Comparison of ENCODE assay signal across 3 cellular contexts in genomic region chr7:48150086-48150485, GRCh38.
"Had no signal": no experiment of that assay in that cellular context is flagged by ENCODE, and none has a peak within 500 bp of the region (broad histone marks: within the 10 kb centered on the region; RNA-seq: fewer than 3 reads in every experiment).

No MANE protein-coding gene starts in this region.

- DNase-seq: GDM1, GF-D8 had no signal

- H3K4me3 ChIP-seq: GM12878 had no signal

- ATAC-seq: GM12878 had no signal
